In genomic region chr21:16770279-16770678, GRCh38 we compare ENCODE assay signal across 18 cellular contexts.
"Had no signal": no experiment of that assay in that cellular context is flagged by ENCODE, and none has a peak within 500 bp of the region (broad histone marks: within the 10 kb centered on the region; RNA-seq: fewer than 3 reads in every experiment).

No MANE protein-coding gene starts in this region.

- H3K27me3 ChIP-seq: heart left ventricle, neutrophil, sigmoid colon, stomach, transverse colon had no signal

- H3K27ac ChIP-seq: coronary artery, heart left ventricle, neutrophil, sigmoid colon, stomach, thoracic aorta, transverse colon had no signal

- H3K36me3 ChIP-seq: heart left ventricle, neutrophil, sigmoid colon, stomach, thoracic aorta, transverse colon had no signal

- ATAC-seq: heart left ventricle; left colon; naive thymus-derived CD8-positive, alpha-beta T cell had no signal

- H3K4me1 ChIP-seq: heart left ventricle, sigmoid colon, stomach, transverse colon had no signal

- DNase-seq: effector CD4-positive, alpha-beta T cell; endodermal cell; heart left ventricle; hippocampal formation; left colon; mesendoderm; naive thymus-derived CD8-positive, alpha-beta T cell; posterior cingulate gyrus; sigmoid colon; small intestine; stimulated activated CD4-positive, alpha-beta T cell treated with anti-CD3 and anti-CD28 coated beads, Interleukin-12 subunit alpha, Interleukin-12 subunit beta, amount 100 ng/mL, for 4 hours; stimulated activated naive CD4-positive, alpha-beta T cell; stomach; substantia nigra; transverse colon had no signal

- H3K9me3 ChIP-seq: neutrophil, sigmoid colon, stomach, thoracic aorta, transverse colon had no signal

- H3K4me3 ChIP-seq: coronary artery, heart left ventricle, sigmoid colon, stomach, thoracic aorta, transverse colon had no signal
